Comparison of ENCODE assay signal across 8 cellular contexts in the genomic region with DNA sequence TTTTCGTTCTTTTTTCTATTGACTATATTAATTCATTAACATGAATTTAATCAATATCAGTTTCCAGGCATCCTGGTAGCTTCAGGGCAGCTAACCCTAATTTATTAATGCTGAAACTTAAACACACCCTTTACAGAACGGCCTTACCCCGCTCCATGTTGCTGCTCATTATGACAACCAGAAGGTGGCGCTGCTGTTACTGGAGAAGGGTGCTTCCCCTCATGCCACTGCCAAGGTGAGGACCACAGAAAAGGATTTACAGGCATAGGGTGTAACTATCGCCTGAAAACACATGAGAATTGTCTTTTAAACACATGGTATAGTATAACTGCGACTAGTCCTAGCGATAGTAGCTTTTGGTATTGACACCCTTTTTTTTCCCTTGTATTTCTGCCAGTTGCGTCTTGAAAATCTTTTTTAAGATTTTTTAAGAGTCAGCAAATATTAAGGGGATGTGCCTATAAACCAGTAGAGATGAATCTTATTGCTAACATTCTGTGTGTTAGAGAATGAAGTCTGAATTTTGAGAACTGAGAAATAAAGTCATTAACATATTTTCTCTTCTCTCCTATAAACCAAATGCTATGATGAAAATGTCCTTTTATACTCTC.
DNase-seq lines count a peak whose midpoint lies in the region; ATAC-seq and TF ChIP-seq lines count a peak whose summit lies in the region.

No MANE protein-coding gene starts in this region.

- no peaks in the 10 kb centered on the region for H4K20me1 ChIP-seq in PC-9 (ENCODE audit: insufficient read depth)

- no peaks in the 10 kb centered on the region for H3F3A ChIP-seq in PC-9 (ENCODE audit: insufficient read depth, low read depth)

- H3K4me1 Mint-ChIP-seq in activated T-cell treated with anti-CD3 and anti-CD28 coated beads, Interleukin-2, amount 50 U/mL, for 72 hours (ENCODE audit: low read depth), result no peaks in the 10 kb centered on the region

- POLR2A ChIA-PET in PC-9 (lab: Charles Lee; ENCODE audit: unreplicated experiment), result interaction anchor here (0.5 to 0.6 kb wide), 2 partner anchors 116 to 881 kb away, joined by 3 to 9 read pairs; no protein-coding TSS in a partner anchor

- DNase-seq in EH (ENCODE audit: low read depth) (peak; percentile 77), HPDE6-E6E7 (ENCODE audit: extremely low spot score) (peak; percentile 62), PC-9 (peak in 1 of 2 experiments; percentile 38), globus pallidus (ENCODE audit: low spot score) (peak; percentile 78), posterior cingulate gyrus (peak in 9 of 10 donors; percentile 17 to 92 (median 65)), DMS79 (lab: John Stamatoyannopoulos, UW) (no peak)
- peak; percentile 70 to 72 for DNase-seq in activated T-cell treated with anti-CD3 and anti-CD28 coated beads, Interleukin-2, amount 50 U/mL, for 72 hours

- no peaks in the 10 kb centered on the region for H3K36me3 ChIP-seq in PC-9 (ENCODE audit: low read depth)

- H3K9me3 Mint-ChIP-seq in activated T-cell treated with anti-CD3 and anti-CD28 coated beads, Interleukin-2, amount 50 U/mL, for 72 hours, result no peaks in the 10 kb centered on the region

- H3K27ac ChIP-seq in PC-9, result no peak overlapping the region

- no peak overlapping the region for H3K4me3 ChIP-seq in PC-9

- H3K4me2 ChIP-seq in PC-9, result no peak overlapping the region

- intact Hi-C loops in PC-9 (cut with micrococcal nuclease; ENCODE audit: unreplicated experiment) (loop anchor here (2.0 to 10.0 kb wide), 3 partner anchors 116 to 1104 kb away; no protein-coding TSS in a partner anchor), posterior cingulate gyrus (cut with DNase I) (loop anchor here (10.0 kb wide), 1 partner anchor 174 kb away; no protein-coding TSS in a partner anchor)

- no peak overlapping the region for H3K4me3 Mint-ChIP-seq in activated T-cell treated with anti-CD3 and anti-CD28 coated beads, Interleukin-2, amount 50 U/mL, for 72 hours

- no peaks in the 10 kb centered on the region for H3K4me1 ChIP-seq in PC-9 (replicated peaks; ENCODE audit: insufficient read depth)

- H2AFZ ChIP-seq in PC-9, result no peak overlapping the region

- H3K79me2 ChIP-seq in PC-9 (ENCODE audit: low read depth), result no peaks in the 10 kb centered on the region

- no peak overlapping the region for H3K27ac Mint-ChIP-seq in activated T-cell treated with anti-CD3 and anti-CD28 coated beads, Interleukin-2, amount 50 U/mL, for 72 hours

- no peaks in the 10 kb centered on the region for H3K9me3 ChIP-seq in PC-9 (ENCODE audit: insufficient read depth, low read depth)

- no peaks in the 10 kb centered on the region for H3K36me3 Mint-ChIP-seq in activated T-cell treated with anti-CD3 and anti-CD28 coated beads, Interleukin-2, amount 50 U/mL, for 72 hours (ENCODE audit: insufficient read depth in 2 of 2)

- no peaks in the 10 kb centered on the region for H3K9me2 ChIP-seq in PC-9 (ENCODE audit: insufficient read depth)

- BruUV-seq in PC-9 (replicated peaks; lab: Mats Ljungman, UMichigan), result no TSS peak

- ATAC-seq in GM21447 (IDR thresholded peaks at IDR 0.05; ENCODE audit: unreplicated experiment), result peak; percentile 99
- peak; percentile 84 to 87 for ATAC-seq in activated T-cell treated with anti-CD3 and anti-CD28 coated beads, Interleukin-2, amount 50 U/mL, for 72 hours (replicated peaks in 1 of 2)

- no peaks in the 10 kb centered on the region for H3K27me3 ChIP-seq in PC-9 (ENCODE audit: insufficient read depth, low read depth)

- peaks cover 50% of the 10 kb centered on the region for H3K27me3 Mint-ChIP-seq in activated T-cell treated with anti-CD3 and anti-CD28 coated beads, Interleukin-2, amount 50 U/mL, for 72 hours (ENCODE audit: low read depth)

- CTCF ChIA-PET in PC-9 (lab: Charles Lee), result no interaction called here

- peak; percentile 65 for TF ChIP-seq CTCF in PC-9 (conservative IDR thresholded peaks at IDR 0.05)
